Comparison of ENCODE assay signal across 21 cellular contexts in genomic region chr2:126827371-126827770, GRCh38.
DNase-seq lines count a peak whose midpoint lies in the region; ATAC-seq, FAIRE-seq and TF ChIP-seq lines count a peak whose summit lies in the region.
"Had no signal": no experiment of that assay in that cellular context is flagged by ENCODE, and none has a peak within 500 bp of the region (broad histone marks: within the 10 kb centered on the region; RNA-seq: fewer than 3 reads in every experiment).

No MANE protein-coding gene starts in this region.

- peak overlapping the region in 4 of 5 experiments; percentile 12 to 20 (median 16) for H3K27ac Mint-ChIP-seq in brain
- H3K27ac Mint-ChIP-seq: CD4-positive, CD25-positive, alpha-beta regulatory T cell; HFFc6 had no signal

- H3K4me1 Mint-ChIP-seq in brain, result peaks cover 37% of the 10 kb centered on the region
- H3K4me1 Mint-ChIP-seq: CD4-positive, CD25-positive, alpha-beta regulatory T cell had no signal

- H3K9me3 Mint-ChIP-seq in brain, result no peaks in the 10 kb centered on the region
- H3K9me3 Mint-ChIP-seq: HFFc6 had no signal

- peak overlapping the region in 1 of 5 experiments; percentile 36 for H3K4me3 Mint-ChIP-seq in brain
- H3K4me3 Mint-ChIP-seq: CD4-positive, CD25-positive, alpha-beta regulatory T cell; HFFc6 had no signal

- no peak for FAIRE-seq in GM19239 (lab: Jason Lieb, UNC)
- FAIRE-seq: A204.1, GM12878, H54 had no signal

- peak; percentile 60 for DNase-seq in ELF-1 (ENCODE audit: low read depth, low spot score)
- peak; percentile 37 for DNase-seq in iPS-NIHi11 (ENCODE audit: low spot score)
- peak; percentile 11 for DNase-seq in retina
- no peak for DNase-seq in activated T-cell treated with anti-CD3 and anti-CD28 coated beads, Interleukin-2, amount 50 U/mL, for 48 hours
- DNase-seq in stimulated activated CD8-positive, alpha-beta memory T cell treated with anti-CD3 and anti-CD28 coated beads, Interleukin-4, amount 100 ng/mL, for 48 hours, result no peak
- DNase-seq in GM19239 (ENCODE audit: insufficient read length, low spot score), result no peak
- DNase-seq: BE2C; CD4-positive, CD25-positive, alpha-beta regulatory T cell; EL; HFFc6; NCI-H1417; NCI-H1694 treated with DMSO at 0.1 percent for 48 hours; NCI-H510A; SIG-M5; SK-N-SH had no signal

- H3K36me3 Mint-ChIP-seq in brain, result no peaks in the 10 kb centered on the region
- H3K36me3 Mint-ChIP-seq: CD4-positive, CD25-positive, alpha-beta regulatory T cell had no signal

- ATAC-seq in GM21529 (IDR thresholded peaks at IDR 0.05; ENCODE audit: unreplicated experiment), result no peak
- ATAC-seq: GM12878, Panc1 had no signal

- peaks cover 9% of the 10 kb centered on the region for H3K27me3 Mint-ChIP-seq in brain

- TF ChIP-seq CTCF in brain (conservative IDR thresholded peaks at IDR 0.05), result no peak

Comparison
In these comparisons a context has a peak if more than half of its experiments do, and no peak if none do; other contexts are left out.
1. DNase-seq: peak in ELF-1 (single experiment), iPS-NIHi11 (single experiment) and retina (single experiment); none in activated T-cell treated with anti-CD3 and anti-CD28 coated beads, Interleukin-2, amount 50 U/mL, for 48 hours (0 of 2), stimulated activated CD8-positive, alpha-beta memory T cell treated with anti-CD3 and anti-CD28 coated beads, Interleukin-4, amount 100 ng/mL, for 48 hours (single experiment) and GM19239 (single experiment).